ENCODE assay signal across 14 cellular contexts in the genomic region with DNA sequence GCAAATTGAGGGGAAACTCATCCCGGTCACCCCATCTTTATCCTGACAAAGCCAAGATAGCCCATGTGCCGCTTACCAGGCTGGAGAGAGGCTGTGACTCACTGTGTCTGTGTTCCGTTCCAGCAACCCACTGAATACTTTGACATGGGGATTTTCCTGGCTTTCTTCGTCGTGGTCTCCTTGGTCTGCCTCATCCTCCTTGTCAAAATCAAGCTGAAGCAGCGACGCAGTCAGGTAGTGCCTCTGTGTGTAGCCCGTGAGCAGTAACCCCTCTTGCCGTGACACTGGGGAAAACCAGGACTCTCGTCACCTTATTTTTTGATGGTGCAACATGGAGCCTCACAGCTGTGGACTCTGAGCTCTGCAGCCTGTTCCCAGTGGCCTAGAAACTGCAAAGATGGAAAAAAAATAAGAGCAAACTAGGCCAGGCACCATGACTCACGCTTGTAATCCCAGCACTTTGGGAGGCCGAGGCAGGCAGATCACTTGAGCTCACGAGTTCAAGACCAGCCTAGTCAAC. TPM values are rescaled to one million over a fixed set of nuclear protein-coding genes. Genes with fewer than 3 reads are reported as not detected.
DNase-seq lines count a peak whose midpoint lies in the region; ATAC-seq, FAIRE-seq and TF ChIP-seq lines count a peak whose summit lies in the region.
"Had no signal": no experiment of that assay in that cellular context is flagged by ENCODE, and none has a peak within 500 bp of the region (broad histone marks: within the 10 kb centered on the region; RNA-seq: fewer than 3 reads in every experiment).

No MANE protein-coding gene starts in this region.

- no peaks in the 10 kb centered on the region for H3K36me3 ChIP-seq in astrocyte (ENCODE audit: insufficient read depth, low read length)
- peaks cover 0 to 67% of the 10 kb centered on the region in 2 donors for H3K36me3 ChIP-seq in gastroesophageal sphincter
- no peaks in the 10 kb centered on the region for H3K36me3 ChIP-seq in effector memory CD4-positive, alpha-beta T cell (ENCODE audit: control insufficient read depth, insufficient read depth, low read length)

- no peaks in the 10 kb centered on the region for H4K20me1 ChIP-seq in astrocyte (ENCODE audit: insufficient read depth, low read length)

- no peaks in the 10 kb centered on the region for H3K79me2 ChIP-seq in astrocyte (ENCODE audit: insufficient read depth, low read length)

- peaks cover 7% of the 10 kb centered on the region for H3K36me3 Mint-ChIP-seq in astrocyte (ENCODE audit: low read depth, unreplicated experiment)
- peaks cover 2% of the 10 kb centered on the region for H3K36me3 Mint-ChIP-seq in T-helper 17 cell (ENCODE audit: low read depth)

- no peak for TF ChIP-seq EP300 in gastroesophageal sphincter (IDR thresholded peaks at IDR 0.05)

- peak overlapping the region; percentile 64 for H3K9ac ChIP-seq in astrocyte (ENCODE audit: low read length)

- H2AFZ ChIP-seq in astrocyte (ENCODE audit: low read depth, low read length), result peak overlapping the region; percentile 4

- FAIRE-seq in H54 (lab: Jason Lieb, UNC) (peak; percentile 50), astrocyte (lab: Jason Lieb, UNC) (peak; percentile 96)

- 64 to 71% methylated on average over 5 to 12 of the region's 13 CpGs for WGBS in gastroesophageal sphincter (ENCODE audit: low coverage in 1 of 2), 2 donors

- H3K4me1 Mint-ChIP-seq in astrocyte (ENCODE audit: low read depth, unreplicated experiment) (peaks cover 28% of the 10 kb centered on the region), T-helper 17 cell (no peaks in the 10 kb centered on the region)

- H3K4me3 Mint-ChIP-seq in astrocyte (ENCODE audit: unreplicated experiment), result peak overlapping the region; percentile 27
- H3K4me3 Mint-ChIP-seq in T-helper 17 cell, result no peak overlapping the region

- H3K4me3 ChIP-seq in astrocyte (ENCODE audit: insufficient read depth, low read depth, low read length) (peak overlapping the region; percentile 43), gastroesophageal sphincter (no peak overlapping the region), skin epidermis (no peak overlapping the region)
- H3K4me3 ChIP-seq in effector memory CD4-positive, alpha-beta T cell (ENCODE audit: insufficient read depth, low read depth, low read length, poor library complexity, severe bottlenecking), result no peak overlapping the region
- H3K4me3 ChIP-seq: cardiac muscle cell, HAP-1, SJCRH30 had no signal

- peak overlapping the region; percentile 74 for H3K4me2 ChIP-seq in astrocyte (ENCODE audit: low read length)

- in situ Hi-C loops in GM13977 (cut with MboI; ENCODE audit: low pct_unique_long_range_greater_than_20kb, low sequenced_read_pairs, unreplicated experiment), result loop anchor here (25.0 kb wide), 1 partner anchor 193 kb away; no protein-coding TSS in a partner anchor

- H3K4me1 ChIP-seq in astrocyte (ENCODE audit: insufficient read depth, low read length), result peaks cover 38% of the 10 kb centered on the region
- H3K4me1 ChIP-seq in gastroesophageal sphincter, result peaks cover 0 to 28% (median 0%) of the 10 kb centered on the region in 3 donors
- no peaks in the 10 kb centered on the region for H3K4me1 ChIP-seq in effector memory CD4-positive, alpha-beta T cell (ENCODE audit: control insufficient read depth, insufficient read depth, low read length, poor library complexity, severe bottlenecking)
- H3K4me1 ChIP-seq: SJCRH30 had no signal

- TF ChIP-seq CTCF in astrocyte (IDR thresholded peaks at IDR 0.05; ENCODE audit: insufficient read depth, low read depth, low read length) (no peak), gastroesophageal sphincter (IDR thresholded peaks at IDR 0.05) (no peak), GM13977 (IDR thresholded peaks at IDR 0.05; ENCODE audit: extremely low read depth, insufficient read depth, missing control alignments) (no peak)

- H3K27ac ChIP-seq in astrocyte (ENCODE audit: low read depth, low read length) (peak overlapping the region; percentile 91), gastroesophageal sphincter (peak overlapping the region in 3 of 4 donors; percentile 32 to 62 (median 45)), skin epidermis (peak overlapping the region in 20 of 21 experiments; percentile 18 to 85 (median 63))
- H3K27ac ChIP-seq in effector memory CD4-positive, alpha-beta T cell (ENCODE audit: insufficient read depth, low read length, poor library complexity, severe bottlenecking), result no peak overlapping the region
- H3K27ac ChIP-seq: cardiac muscle cell, HL-60, SJCRH30 had no signal

- H3K27me3 ChIP-seq in astrocyte (ENCODE audit: insufficient read depth, low read length) (no peaks in the 10 kb centered on the region), gastroesophageal sphincter (no peaks in the 10 kb centered on the region)
- H3K27me3 ChIP-seq in effector memory CD4-positive, alpha-beta T cell (replicated peaks; ENCODE audit: control insufficient read depth, insufficient read depth, low read length, poor library complexity, severe bottlenecking), result no peaks in the 10 kb centered on the region
- H3K27me3 ChIP-seq: cardiac muscle cell, SJCRH30 had no signal

- H3K27ac Mint-ChIP-seq in astrocyte (ENCODE audit: unreplicated experiment) (peak overlapping the region; percentile 85), T-helper 17 cell (no peak overlapping the region)

- no peaks in the 10 kb centered on the region for H3K9me3 Mint-ChIP-seq in astrocyte (ENCODE audit: unreplicated experiment)

- DNase-seq in H54 (ENCODE audit: insufficient read length, low spot score), result peak; percentile 55
- peak; percentile 89 for DNase-seq in astrocyte (ENCODE audit: low read depth)
- DNase-seq in T-helper 17 cell, result no peak
- no peak for DNase-seq in GM13977 (ENCODE audit: low spot score)
- DNase-seq in effector memory CD4-positive, alpha-beta T cell, result no peak
- DNase-seq in midbrain (lab: John Stamatoyannopoulos, UW), result no peak
- DNase-seq: SJCRH30 had no signal

- H3K9me3 ChIP-seq in astrocyte (ENCODE audit: insufficient read depth, low read depth, low read length) (no peaks in the 10 kb centered on the region), gastroesophageal sphincter (no peaks in the 10 kb centered on the region), T-helper 17 cell (ENCODE audit: control insufficient read depth, low read length, poor library complexity, severe bottlenecking) (no peaks in the 10 kb centered on the region)
- no peaks in the 10 kb centered on the region for H3K9me3 ChIP-seq in effector memory CD4-positive, alpha-beta T cell (ENCODE audit: control insufficient read depth, low read length)
- H3K9me3 ChIP-seq: HAP-1, SJCRH30 had no signal

- no peak for TF ChIP-seq POLR2A in H54 (IDR thresholded peaks at IDR 0.05; ENCODE audit: low read depth, low read length)
- TF ChIP-seq POLR2A in gastroesophageal sphincter (IDR thresholded peaks at IDR 0.05), result no peak

- ATAC-seq in gastroesophageal sphincter (peak; percentile 42), T-helper 17 cell (no peak)

- H3K27me3 Mint-ChIP-seq in astrocyte (ENCODE audit: low read depth, unreplicated experiment) (no peaks in the 10 kb centered on the region), T-helper 17 cell (no peaks in the 10 kb centered on the region)

RNA-seq across cellular contexts. Expression of a gene that starts 16.9 kb away (rescaled TPM):
- not detected in 2 replicates for total RNA-seq in astrocyte
- total RNA-seq in gastroesophageal sphincter, result not detected
- not detected for total RNA-seq in T-helper 17 cell
- total RNA-seq: activated CD8-positive, alpha-beta memory T cell treated with anti-CD3 and anti-CD28 coated beads for 36 hours; cardiac muscle cell; posterior vena cava; SJCRH30 had no signal

RNA-seq across cellular contexts. Expression of a gene that starts 28.1 kb away (rescaled TPM):
- total RNA-seq in astrocyte, result 3.3 and 5.9 TPM in 2 replicates
- total RNA-seq in gastroesophageal sphincter, result 10 to 100 TPM in 2 of 4 donors, 1 to 10 TPM in 2; 7.5 to 17.4 (median 10.8) TPM
- under 1 TPM; 0.15 to 0.26 TPM for total RNA-seq in T-helper 17 cell

Comparison
In these comparisons a context has a peak if more than half of its experiments do, and no peak if none do; other contexts are left out.
1. DNase-seq: peak in H54 (single experiment) and astrocyte (single experiment); none in T-helper 17 cell (0 of 3), GM13977 (single experiment), effector memory CD4-positive, alpha-beta T cell (0 of 3) and midbrain (single experiment).